Comparison of ENCODE assay signal across 1 cellular context in the genomic region with DNA sequence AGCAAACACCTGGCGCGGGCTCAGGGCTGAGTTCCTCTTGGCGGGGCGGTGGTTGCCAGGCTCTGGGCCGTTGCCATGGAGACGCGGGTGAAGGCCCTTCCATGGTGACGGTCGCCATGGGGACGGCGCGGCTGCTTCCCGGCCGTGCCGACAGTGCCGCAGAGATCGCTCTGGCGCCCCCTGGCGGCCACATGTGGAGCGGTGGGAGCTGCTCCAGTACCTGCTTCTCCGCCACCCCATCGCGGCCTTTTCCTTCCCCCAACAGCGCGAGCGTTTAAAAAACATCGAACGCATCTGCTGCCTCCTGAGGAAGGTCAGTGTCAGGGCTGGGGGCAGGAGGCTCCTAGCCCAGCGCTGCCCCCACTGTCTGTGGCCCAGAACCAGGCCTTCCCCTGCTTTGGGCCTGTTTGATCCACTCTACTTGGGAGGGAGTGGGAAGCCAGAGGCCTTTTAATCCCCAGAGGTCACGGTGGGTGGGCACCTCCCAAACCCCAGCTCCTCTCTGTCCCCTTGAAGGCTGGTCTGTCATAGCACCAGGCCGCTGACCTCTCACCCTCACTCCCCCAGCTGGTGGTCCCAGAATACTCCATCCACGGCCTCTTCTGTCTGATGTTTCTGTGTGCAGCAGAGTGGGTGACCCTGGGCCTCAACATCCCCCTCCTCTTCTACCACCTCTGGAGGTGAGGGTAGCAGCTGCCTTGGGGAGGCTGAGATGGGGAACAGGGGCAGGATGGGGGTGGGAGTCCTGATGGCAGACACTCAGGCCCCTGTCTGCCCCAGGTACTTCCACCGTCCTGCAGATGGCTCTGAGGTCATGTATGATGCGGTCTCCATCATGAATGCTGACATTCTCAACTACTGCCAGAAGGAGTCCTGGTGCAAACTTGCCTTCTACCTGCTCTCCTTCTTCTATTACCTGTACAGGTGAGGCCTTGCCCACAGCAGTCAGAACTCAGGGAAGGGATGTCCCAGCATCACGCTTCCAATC.
TF ChIP-seq lines count a peak whose summit lies in the region.

No MANE protein-coding gene starts in this region.

TF ChIP-seq in GM12878, 131 proteins besides CTCF, POLR2A, EP300 and RAD21 (continued from another document):
- TF ChIP-seq, protein P1, sequence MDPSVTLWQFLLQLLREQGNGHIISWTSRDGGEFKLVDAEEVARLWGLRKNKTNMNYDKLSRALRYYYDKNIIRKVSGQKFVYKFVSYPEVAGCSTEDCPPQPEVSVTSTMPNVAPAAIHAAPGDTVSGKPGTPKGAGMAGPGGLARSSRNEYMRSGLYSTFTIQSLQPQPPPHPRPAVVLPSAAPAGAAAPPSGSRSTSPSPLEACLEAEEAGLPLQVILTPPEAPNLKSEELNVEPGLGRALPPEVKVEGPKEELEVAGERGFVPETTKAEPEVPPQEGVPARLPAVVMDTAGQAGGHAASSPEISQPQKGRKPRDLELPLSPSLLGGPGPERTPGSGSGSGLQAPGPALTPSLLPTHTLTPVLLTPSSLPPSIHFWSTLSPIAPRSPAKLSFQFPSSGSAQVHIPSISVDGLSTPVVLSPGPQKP (IDR thresholded peaks at IDR 0.05; ENCODE audit: low read depth, low read length) = no peak; the same call in 1 of the 2 replicates
- TF ChIP-seq CHD1 (IDR thresholded peaks at IDR 0.05; ENCODE audit: low read depth, low read length) = no peak
- TF ChIP-seq, protein P2, sequence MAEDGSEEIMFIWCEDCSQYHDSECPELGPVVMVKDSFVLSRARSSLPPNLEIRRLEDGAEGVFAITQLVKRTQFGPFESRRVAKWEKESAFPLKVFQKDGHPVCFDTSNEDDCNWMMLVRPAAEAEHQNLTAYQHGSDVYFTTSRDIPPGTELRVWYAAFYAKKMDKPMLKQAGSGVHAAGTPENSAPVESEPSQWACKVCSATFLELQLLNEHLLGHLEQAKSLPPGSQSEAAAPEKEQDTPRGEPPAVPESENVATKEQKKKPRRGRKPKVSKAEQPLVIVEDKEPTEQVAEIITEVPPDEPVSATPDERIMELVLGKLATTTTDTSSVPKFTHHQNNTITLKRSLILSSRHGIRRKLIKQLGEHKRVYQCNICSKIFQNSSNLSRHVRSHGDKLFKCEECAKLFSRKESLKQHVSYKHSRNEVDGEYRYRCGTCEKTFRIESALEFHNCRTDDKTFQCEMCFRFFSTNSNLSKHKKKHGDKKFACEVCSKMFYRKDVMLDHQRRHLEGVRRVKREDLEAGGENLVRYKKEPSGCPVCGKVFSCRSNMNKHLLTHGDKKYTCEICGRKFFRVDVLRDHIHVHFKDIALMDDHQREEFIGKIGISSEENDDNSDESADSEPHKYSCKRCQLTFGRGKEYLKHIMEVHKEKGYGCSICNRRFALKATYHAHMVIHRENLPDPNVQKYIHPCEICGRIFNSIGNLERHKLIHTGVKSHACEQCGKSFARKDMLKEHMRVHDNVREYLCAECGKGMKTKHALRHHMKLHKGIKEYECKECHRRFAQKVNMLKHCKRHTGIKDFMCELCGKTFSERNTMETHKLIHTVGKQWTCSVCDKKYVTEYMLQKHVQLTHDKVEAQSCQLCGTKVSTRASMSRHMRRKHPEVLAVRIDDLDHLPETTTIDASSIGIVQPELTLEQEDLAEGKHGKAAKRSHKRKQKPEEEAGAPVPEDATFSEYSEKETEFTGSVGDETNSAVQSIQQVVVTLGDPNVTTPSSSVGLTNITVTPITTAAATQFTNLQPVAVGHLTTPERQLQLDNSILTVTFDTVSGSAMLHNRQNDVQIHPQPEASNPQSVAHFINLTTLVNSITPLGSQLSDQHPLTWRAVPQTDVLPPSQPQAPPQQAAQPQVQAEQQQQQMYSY (CRISPR knock-in tag; IDR thresholded peaks at IDR 0.05) = no peak
- peak; percentile 95 for TF ChIP-seq MEF2B (IDR thresholded peaks at IDR 0.05; ENCODE audit: partially characterized antibody, poor library complexity, severe bottlenecking)
- TF ChIP-seq TCF3 (IDR thresholded peaks at IDR 0.05; ENCODE audit: borderline replicate concordance, insufficient read depth, low read depth, low read length) = peak; percentile 83
- TF ChIP-seq, protein P3, sequence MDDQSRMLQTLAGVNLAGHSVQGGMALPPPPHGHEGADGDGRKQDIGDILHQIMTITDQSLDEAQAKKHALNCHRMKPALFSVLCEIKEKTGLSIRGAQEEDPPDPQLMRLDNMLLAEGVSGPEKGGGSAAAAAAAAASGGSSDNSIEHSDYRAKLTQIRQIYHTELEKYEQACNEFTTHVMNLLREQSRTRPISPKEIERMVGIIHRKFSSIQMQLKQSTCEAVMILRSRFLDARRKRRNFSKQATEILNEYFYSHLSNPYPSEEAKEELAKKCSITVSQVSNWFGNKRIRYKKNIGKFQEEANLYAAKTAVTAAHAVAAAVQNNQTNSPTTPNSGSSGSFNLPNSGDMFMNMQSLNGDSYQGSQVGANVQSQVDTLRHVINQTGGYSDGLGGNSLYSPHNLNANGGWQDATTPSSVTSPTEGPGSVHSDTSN (IDR thresholded peaks at IDR 0.05; ENCODE audit: insufficient replicate concordance, low read depth, low read length) = no peak
- no peak for TF ChIP-seq FOXK2 (IDR thresholded peaks at IDR 0.05)
- TF ChIP-seq CBX5 (IDR thresholded peaks at IDR 0.05; ENCODE audit: low read depth) = no peak
- TF ChIP-seq BMI1 (IDR thresholded peaks at IDR 0.05; ENCODE audit: borderline replicate concordance) = peak; percentile 100
- TF ChIP-seq, protein P4, sequence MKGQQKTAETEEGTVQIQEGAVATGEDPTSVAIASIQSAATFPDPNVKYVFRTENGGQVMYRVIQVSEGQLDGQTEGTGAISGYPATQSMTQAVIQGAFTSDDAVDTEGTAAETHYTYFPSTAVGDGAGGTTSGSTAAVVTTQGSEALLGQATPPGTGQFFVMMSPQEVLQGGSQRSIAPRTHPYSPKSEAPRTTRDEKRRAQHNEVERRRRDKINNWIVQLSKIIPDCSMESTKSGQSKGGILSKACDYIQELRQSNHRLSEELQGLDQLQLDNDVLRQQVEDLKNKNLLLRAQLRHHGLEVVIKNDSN (IDR thresholded peaks at IDR 0.05; ENCODE audit: borderline replicate concordance, extremely low read length, insufficient read depth, low read depth, low read length) = no peak
- no peak for TF ChIP-seq SREBF1 (IDR thresholded peaks at IDR 0.05; ENCODE audit: low read length)
- no peak for TF ChIP-seq SREBF2 (IDR thresholded peaks at IDR 0.05; ENCODE audit: low read length)
- TF ChIP-seq PML (IDR thresholded peaks at IDR 0.05; ENCODE audit: low read length) = no peak
- TF ChIP-seq, protein P5, sequence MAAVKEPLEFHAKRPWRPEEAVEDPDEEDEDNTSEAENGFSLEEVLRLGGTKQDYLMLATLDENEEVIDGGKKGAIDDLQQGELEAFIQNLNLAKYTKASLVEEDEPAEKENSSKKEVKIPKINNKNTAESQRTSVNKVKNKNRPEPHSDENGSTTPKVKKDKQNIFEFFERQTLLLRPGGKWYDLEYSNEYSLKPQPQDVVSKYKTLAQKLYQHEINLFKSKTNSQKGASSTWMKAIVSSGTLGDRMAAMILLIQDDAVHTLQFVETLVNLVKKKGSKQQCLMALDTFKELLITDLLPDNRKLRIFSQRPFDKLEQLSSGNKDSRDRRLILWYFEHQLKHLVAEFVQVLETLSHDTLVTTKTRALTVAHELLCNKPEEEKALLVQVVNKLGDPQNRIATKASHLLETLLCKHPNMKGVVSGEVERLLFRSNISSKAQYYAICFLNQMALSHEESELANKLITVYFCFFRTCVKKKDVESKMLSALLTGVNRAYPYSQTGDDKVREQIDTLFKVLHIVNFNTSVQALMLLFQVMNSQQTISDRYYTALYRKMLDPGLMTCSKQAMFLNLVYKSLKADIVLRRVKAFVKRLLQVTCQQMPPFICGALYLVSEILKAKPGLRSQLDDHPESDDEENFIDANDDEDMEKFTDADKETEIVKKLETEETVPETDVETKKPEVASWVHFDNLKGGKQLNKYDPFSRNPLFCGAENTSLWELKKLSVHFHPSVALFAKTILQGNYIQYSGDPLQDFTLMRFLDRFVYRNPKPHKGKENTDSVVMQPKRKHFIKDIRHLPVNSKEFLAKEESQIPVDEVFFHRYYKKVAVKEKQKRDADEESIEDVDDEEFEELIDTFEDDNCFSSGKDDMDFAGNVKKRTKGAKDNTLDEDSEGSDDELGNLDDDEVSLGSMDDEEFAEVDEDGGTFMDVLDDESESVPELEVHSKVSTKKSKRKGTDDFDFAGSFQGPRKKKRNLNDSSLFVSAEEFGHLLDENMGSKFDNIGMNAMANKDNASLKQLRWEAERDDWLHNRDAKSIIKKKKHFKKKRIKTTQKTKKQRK (IDR thresholded peaks at IDR 0.05; ENCODE audit: low read depth, low read length) = no peak
- TF ChIP-seq NFXL1 (IDR thresholded peaks at IDR 0.05; ENCODE audit: borderline replicate concordance) = no peak
- no peak for TF ChIP-seq ZNF24 (IDR thresholded peaks at IDR 0.05)
- TF ChIP-seq, protein P6, sequence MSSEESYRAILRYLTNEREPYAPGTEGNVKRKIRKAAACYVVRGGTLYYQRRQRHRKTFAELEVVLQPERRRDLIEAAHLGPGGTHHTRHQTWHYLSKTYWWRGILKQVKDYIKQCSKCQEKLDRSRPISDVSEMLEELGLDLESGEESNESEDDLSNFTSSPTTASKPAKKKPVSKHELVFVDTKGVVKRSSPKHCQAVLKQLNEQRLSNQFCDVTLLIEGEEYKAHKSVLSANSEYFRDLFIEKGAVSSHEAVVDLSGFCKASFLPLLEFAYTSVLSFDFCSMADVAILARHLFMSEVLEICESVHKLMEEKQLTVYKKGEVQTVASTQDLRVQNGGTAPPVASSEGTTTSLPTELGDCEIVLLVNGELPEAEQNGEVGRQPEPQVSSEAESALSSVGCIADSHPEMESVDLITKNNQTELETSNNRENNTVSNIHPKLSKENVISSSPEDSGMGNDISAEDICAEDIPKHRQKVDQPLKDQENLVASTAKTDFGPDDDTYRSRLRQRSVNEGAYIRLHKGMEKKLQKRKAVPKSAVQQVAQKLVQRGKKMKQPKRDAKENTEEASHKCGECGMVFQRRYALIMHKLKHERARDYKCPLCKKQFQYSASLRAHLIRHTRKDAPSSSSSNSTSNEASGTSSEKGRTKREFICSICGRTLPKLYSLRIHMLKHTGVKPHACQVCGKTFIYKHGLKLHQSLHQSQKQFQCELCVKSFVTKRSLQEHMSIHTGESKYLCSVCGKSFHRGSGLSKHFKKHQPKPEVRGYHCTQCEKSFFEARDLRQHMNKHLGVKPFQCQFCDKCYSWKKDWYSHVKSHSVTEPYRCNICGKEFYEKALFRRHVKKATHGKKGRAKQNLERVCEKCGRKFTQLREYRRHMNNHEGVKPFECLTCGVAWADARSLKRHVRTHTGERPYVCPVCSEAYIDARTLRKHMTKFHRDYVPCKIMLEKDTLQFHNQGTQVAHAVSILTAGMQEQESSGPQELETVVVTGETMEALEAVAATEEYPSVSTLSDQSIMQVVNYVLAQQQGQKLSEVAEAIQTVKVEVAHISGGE (CRISPR knock-in tag; IDR thresholded peaks at IDR 0.05) = no peak
- no peak for TF ChIP-seq NRF1 (conservative IDR thresholded peaks at IDR 0.05; ENCODE audit: low read depth, low read length)
- peak; percentile 47 for TF ChIP-seq SIX5 (IDR thresholded peaks at IDR 0.05; ENCODE audit: low read depth, low read length, severe bottlenecking)
- no peak for TF ChIP-seq CBX3 (IDR thresholded peaks at IDR 0.05; ENCODE audit: borderline replicate concordance, low read depth)
- TF ChIP-seq NR2C2 (IDR thresholded peaks at IDR 0.05; ENCODE audit: borderline replicate concordance, control insufficient read depth, insufficient read length, low read depth) = no peak
- TF ChIP-seq PAX8 (IDR thresholded peaks at IDR 0.05) = no peak
- peak; percentile 86 for TF ChIP-seq ZNF207 (IDR thresholded peaks at IDR 0.05; ENCODE audit: borderline replicate concordance)
